ENCODE assay signal across 8 cellular contexts in genomic region chr11:66479741-66480115, GRCh38.
A peak's percentile ranks its signal among the peaks of the same experiment; 100 is the strongest.
DNase-seq lines count a peak whose midpoint lies in the region; ATAC-seq and TF ChIP-seq lines count a peak whose summit lies in the region.

No MANE protein-coding gene starts in this region.

- H3K36me3 ChIP-seq in duodenal mucosa (ENCODE audit: control insufficient read depth in 1 of 2, insufficient read depth in 2 of 2, low read length in 2 of 2) (peaks cover 3 to 9% of the 10 kb centered on the region in 2 donors), muscle layer of duodenum (ENCODE audit: control insufficient read depth in 1 of 2, insufficient read depth in 2 of 2, low read length in 2 of 2) (peaks cover 7 to 22% of the 10 kb centered on the region in 2 donors)

- H3K27ac ChIP-seq in duodenal mucosa (ENCODE audit: low read depth, low read length) (peak overlapping the region; percentile 90), muscle layer of duodenum (ENCODE audit: low read length) (peak overlapping the region; percentile 91)

- peak overlapping the region; percentile 81 to 94 for H3K9ac ChIP-seq in duodenal mucosa (ENCODE audit: low read depth in 1 of 2, low read length in 2 of 2)

- H3K9me3 ChIP-seq in duodenal mucosa (ENCODE audit: control insufficient read depth in 1 of 2, low read length in 2 of 2): no peaks in the 10 kb centered on the region
- H3K9me3 ChIP-seq in muscle layer of duodenum (ENCODE audit: control insufficient read depth in 1 of 2, low read length in 2 of 2): no peaks in the 10 kb centered on the region

- ATAC-seq in GM19467 (IDR thresholded peaks at IDR 0.05; ENCODE audit: unreplicated experiment) (peak; percentile 13), GM19452 (IDR thresholded peaks at IDR 0.05; ENCODE audit: unreplicated experiment) (no peak)

- H3K27me3 ChIP-seq in duodenal mucosa (ENCODE audit: control insufficient read depth in 1 of 2, insufficient read depth in 2 of 2, low read length in 2 of 2) (no peaks in the 10 kb centered on the region), muscle layer of duodenum (ENCODE audit: low read depth, low read length) (no peaks in the 10 kb centered on the region)

- no peak for DNase-seq in AG10803 (ENCODE audit: low read depth)
- peak; percentile 87 for DNase-seq in NCI-H345 (lab: John Stamatoyannopoulos, UW)
- DNase-seq in SKM-1 treated with dmso at 0.1 percent for 144 hours (lab: John Stamatoyannopoulos, UW; ENCODE audit: unreplicated experiment): no peak
- DNase-seq in EL: no peak

- TF ChIP-seq CTCF in AG10803 (conservative IDR thresholded peaks at IDR 0.05; ENCODE audit: low read length): no peak

- H3K4me3 ChIP-seq in AG10803 (ENCODE audit: low read length): peak overlapping the region; percentile 95
- peak overlapping the region; percentile 79 to 94 for H3K4me3 ChIP-seq in duodenal mucosa (ENCODE audit: low read depth in 1 of 2, low read length in 2 of 2)
- peak overlapping the region; percentile 71 to 88 for H3K4me3 ChIP-seq in muscle layer of duodenum (ENCODE audit: low read depth in 1 of 2, low read length in 2 of 2)

- H3K4me1 ChIP-seq in duodenal mucosa (ENCODE audit: control insufficient read depth in 1 of 2, insufficient read depth in 2 of 2, low read length in 2 of 2) (peaks cover 13 to 17% of the 10 kb centered on the region in 2 donors), muscle layer of duodenum (ENCODE audit: control insufficient read depth in 1 of 2, insufficient read depth in 2 of 2, low read length in 2 of 2) (peaks cover 0 to 15% of the 10 kb centered on the region in 2 donors)
